Comparison of ENCODE assay signal across 8 cellular contexts in genomic region chr10:125060851-125061556, GRCh38.
DNase-seq lines count a peak whose midpoint lies in the region; ATAC-seq and TF ChIP-seq lines count a peak whose summit lies in the region.

No MANE protein-coding gene starts in this region.

- H3K4me2 ChIP-seq in neural progenitor cell: peak overlapping the region; percentile 14

- H3K27me3 ChIP-seq in neural progenitor cell (no peaks in the 10 kb centered on the region), upper lobe of left lung (no peaks in the 10 kb centered on the region)

- H3K4me1 Mint-ChIP-seq in activated T-cell treated with anti-CD3 and anti-CD28 coated beads, Interleukin-2, amount 50 U/mL, for 24 hours (ENCODE audit: low read depth): peaks cover 21% of the 10 kb centered on the region
- H3K4me1 Mint-ChIP-seq in neural progenitor cell: peaks cover 70% of the 10 kb centered on the region

- no peaks in the 10 kb centered on the region for H3K9me3 Mint-ChIP-seq in activated T-cell treated with anti-CD3 and anti-CD28 coated beads, Interleukin-2, amount 50 U/mL, for 24 hours
- peaks cover 2% of the 10 kb centered on the region for H3K9me3 Mint-ChIP-seq in neural progenitor cell

- H3F3A ChIP-seq in neural progenitor cell (ENCODE audit: low read depth): peaks cover 34% of the 10 kb centered on the region

- 23 to 43% methylated on average over 6 to 19 of the region's 19 CpGs for WGBS in upper lobe of left lung, 2 donors

- H3K9me3 ChIP-seq in neural progenitor cell (ENCODE audit: low read depth) (no peaks in the 10 kb centered on the region), upper lobe of left lung (no peaks in the 10 kb centered on the region)

- H3K4me3 ChIP-seq in neural progenitor cell (no peak overlapping the region), upper lobe of left lung (peak overlapping the region in 1 of 4 donors; percentile 20)

- H3K36me3 ChIP-seq in neural progenitor cell (no peaks in the 10 kb centered on the region), upper lobe of left lung (no peaks in the 10 kb centered on the region)

- peaks cover 48% of the 10 kb centered on the region for H3K4me1 ChIP-seq in neural progenitor cell
- peaks cover 88 to 97% (median 96%) of the 10 kb centered on the region in 4 donors for H3K4me1 ChIP-seq in upper lobe of left lung

- no peak overlapping the region for H2AFZ ChIP-seq in neural progenitor cell (replicated peaks)

- no peak for TF ChIP-seq POLR2A in upper lobe of left lung (IDR thresholded peaks at IDR 0.05)

- peaks cover 76% of the 10 kb centered on the region for H3K27me3 Mint-ChIP-seq in activated T-cell treated with anti-CD3 and anti-CD28 coated beads, Interleukin-2, amount 50 U/mL, for 24 hours
- H3K27me3 Mint-ChIP-seq in neural progenitor cell (ENCODE audit: insufficient read depth, low read depth): peaks cover 3% of the 10 kb centered on the region

- peak; percentile 84 for TF ChIP-seq CTCF in neural progenitor cell (IDR thresholded peaks at IDR 0.05)
- TF ChIP-seq CTCF in upper lobe of left lung (IDR thresholded peaks at IDR 0.05): peak; percentile 72 to 92 (median 84)

- TF ChIP-seq EP300 in upper lobe of left lung (IDR thresholded peaks at IDR 0.05): no peak

- no peak overlapping the region for H3K4me3 Mint-ChIP-seq in activated T-cell treated with anti-CD3 and anti-CD28 coated beads, Interleukin-2, amount 50 U/mL, for 24 hours
- H3K4me3 Mint-ChIP-seq in neural progenitor cell: peak overlapping the region; percentile 15

- DNase-seq in NCI-H345 (lab: John Stamatoyannopoulos, UW) (peak; percentile 27), NCI-H345 treated with DMSO at 0.1 percent for 48 hours (lab: John Stamatoyannopoulos, UW; ENCODE audit: unreplicated experiment) (no peak), NCI-H2227 (lab: John Stamatoyannopoulos, UW; ENCODE audit: unreplicated experiment) (peak; percentile 54), foreskin melanocyte (peak; percentile 66), neural progenitor cell (ENCODE audit: low spot score) (peak; percentile 84), upper lobe of left lung (peak; percentile 77 to 90)
- peak; percentile 59 for DNase-seq in activated T-cell treated with anti-CD3 and anti-CD28 coated beads, Interleukin-2, amount 50 U/mL, for 24 hours

- no peak overlapping the region for H3K27ac Mint-ChIP-seq in activated T-cell treated with anti-CD3 and anti-CD28 coated beads, Interleukin-2, amount 50 U/mL, for 24 hours
- H3K27ac Mint-ChIP-seq in neural progenitor cell: peak overlapping the region; percentile 97

- peak; percentile 79 to 82 for ATAC-seq in upper lobe of left lung (ENCODE audit: low FRiP score in 2 of 2)
- no peak for ATAC-seq in GM21528 (IDR thresholded peaks at IDR 0.05; ENCODE audit: low FRiP score, unreplicated experiment)

- H3K9ac ChIP-seq in neural progenitor cell: no peak overlapping the region

- peaks cover 97% of the 10 kb centered on the region for H4K20me1 ChIP-seq in neural progenitor cell (ENCODE audit: low read depth)

- peaks cover 89% of the 10 kb centered on the region for H3K79me2 ChIP-seq in neural progenitor cell (ENCODE audit: low read depth)

- no peaks in the 10 kb centered on the region for H3K36me3 Mint-ChIP-seq in activated T-cell treated with anti-CD3 and anti-CD28 coated beads, Interleukin-2, amount 50 U/mL, for 24 hours (ENCODE audit: low read depth)
- peaks cover 19% of the 10 kb centered on the region for H3K36me3 Mint-ChIP-seq in neural progenitor cell

- no peak overlapping the region for H3K27ac ChIP-seq in neural progenitor cell
- peak overlapping the region; percentile 54 to 94 (median 80) for H3K27ac ChIP-seq in upper lobe of left lung
